Comparison of ENCODE assay signal across 8 cellular contexts in the genomic region with DNA sequence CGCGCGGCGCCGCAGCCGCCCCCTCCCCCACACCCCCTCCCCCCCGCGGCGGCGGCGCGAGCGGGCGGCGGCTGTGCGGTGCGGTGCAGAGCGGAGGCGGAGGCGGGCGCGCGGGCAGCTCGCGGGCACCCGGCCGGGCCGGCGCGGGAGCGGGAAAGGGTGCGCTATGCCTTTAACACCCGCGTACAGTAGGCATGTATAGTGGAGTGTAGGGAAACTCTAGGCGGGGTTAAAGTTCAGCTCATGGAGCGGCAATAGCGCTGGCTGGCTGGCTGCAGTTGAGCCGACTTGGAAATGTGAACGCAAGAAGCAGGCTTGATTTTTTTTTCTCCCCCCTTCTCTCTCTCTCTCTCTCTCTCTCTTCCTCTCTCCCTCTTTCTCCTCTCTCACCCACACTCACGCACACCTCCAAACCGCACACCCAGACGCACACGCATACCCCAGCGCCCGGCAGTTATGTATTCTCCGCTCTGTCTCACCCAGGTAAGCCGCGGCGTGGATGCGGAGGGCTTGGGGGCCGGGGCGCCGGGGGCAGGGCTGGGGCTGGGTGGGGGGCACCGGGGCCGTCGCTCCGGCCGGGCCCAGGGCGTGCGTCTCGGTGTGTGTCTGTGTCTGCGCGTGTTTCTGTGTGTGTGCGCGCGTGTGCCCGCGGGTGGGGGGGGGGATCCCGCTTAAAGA. TPM values are rescaled to one million over a fixed set of nuclear protein-coding genes. Genes with fewer than 3 reads are reported as not detected.
DNase-seq lines count a peak whose midpoint lies in the region; TF ChIP-seq lines count a peak whose summit lies in the region.

NFIA (plus strand) TSS at position 226 of the 678 bp plus-strand sequence.

- intact Hi-C loops in testis (cut with DNase I; ENCODE audit: low total_unique reads), result no loop called here

- H3K27ac ChIP-seq in esophagus (ENCODE audit: low read depth in 2 of 2, low read length in 1 of 2), result peak within 1 kb of the TSS; percentile 89 to 90
- H3K27ac ChIP-seq in testis, result peak within 1 kb of the TSS; percentile 97

- H3K36me3 ChIP-seq in esophagus (ENCODE audit: control insufficient read depth in 2 of 2, insufficient read depth in 2 of 2, low read length in 1 of 2) (no peaks in the 10 kb centered on the region), testis (ENCODE audit: low read depth, missing control alignments) (no peaks in the 10 kb centered on the region)

- H3K27me3 ChIP-seq in esophagus (ENCODE audit: control insufficient read depth in 1 of 2, insufficient read depth in 2 of 2, low read length in 2 of 2), result no peaks in the 10 kb centered on the region
- peaks cover 19% of the 10 kb centered on the region for H3K27me3 ChIP-seq in mononuclear cell (ENCODE audit: insufficient read depth, low read length)
- H3K27me3 ChIP-seq in testis, result no peaks in the 10 kb centered on the region

- 0 to 1% methylated on average over 47 to 59 of the region's 69 CpGs for WGBS in esophagus, 2 donors
- 0 to 1% methylated on average over 29 to 67 of the region's 69 CpGs for WGBS in testis, 2 donors

- TF ChIP-seq CTCF in testis (IDR thresholded peaks at IDR 0.05), result no peak

- H3K4me1 ChIP-seq in esophagus (ENCODE audit: control insufficient read depth in 2 of 2, insufficient read depth in 2 of 2, low read length in 1 of 2) (no peaks in the 10 kb centered on the region), mononuclear cell (ENCODE audit: insufficient read depth, low read length) (peaks cover 44% of the 10 kb centered on the region), testis (peaks cover 40% of the 10 kb centered on the region)

- peak; percentile 45 for DNase-seq in NCI-H1092 treated with DMSO at 0.1 percent for 48 hours (lab: John Stamatoyannopoulos, UW)
- no peak for DNase-seq in NCI-H1092 (lab: John Stamatoyannopoulos, UW)
- peak; percentile 82 for DNase-seq in NCI-H69 (lab: John Stamatoyannopoulos, UW)
- peak; percentile 61 for DNase-seq in activated CD8-positive, alpha-beta memory T cell treated with anti-CD3 and anti-CD28 coated beads, Interleukin-2, amount 50 U/mL, for 48 hours
- peak; percentile 79 for DNase-seq in testis
- DNase-seq in DMS153 (lab: John Stamatoyannopoulos, UW), result no peak

- H3K4me3 ChIP-seq in esophagus (ENCODE audit: low read depth in 1 of 2, low read length in 2 of 2) (peak within 1 kb of the TSS; percentile 93 to 97), mononuclear cell (ENCODE audit: low read length) (peak within 1 kb of the TSS; percentile 59), testis (peak within 1 kb of the TSS; percentile 82 to 91)

- TF ChIP-seq POLR2A in testis (IDR thresholded peaks at IDR 0.05), result no peak

- H3K9me3 ChIP-seq in esophagus (ENCODE audit: control insufficient read depth in 2 of 2, insufficient read depth in 1 of 2, low read depth in 1 of 2, low read length in 1 of 2) (no peaks in the 10 kb centered on the region), mononuclear cell (ENCODE audit: low read depth, low read length) (no peaks in the 10 kb centered on the region), testis (no peaks in the 10 kb centered on the region)

RNA-seq across cellular contexts. Expression of gene NFIA, which starts in this region (rescaled TPM):
- polyA plus RNA-seq in esophagus (10 to 100 TPM in 1 of 2 donors, 1 to 10 TPM in 1; 9.0 to 11.0 TPM), testis (ENCODE audit: insufficient read depth, low read depth, low replicate concordance) (11.6 TPM)
- total RNA-seq in mononuclear cell (3.5 TPM), testis (10 to 100 TPM; 53.5 to 78.9 TPM)

Comparison
In these comparisons a context has a peak if more than half of its experiments do, and no peak if none do; other contexts are left out.
1. RNA of gene NFIA (total RNA-seq): 53.5 to 78.9 TPM in testis; 3.5 TPM in mononuclear cell (single experiment); every median in the first group is over 10 times any median in the second.
2. DNase-seq: peak in NCI-H1092 treated with DMSO at 0.1 percent for 48 hours (single experiment), NCI-H69 (single experiment), activated CD8-positive, alpha-beta memory T cell treated with anti-CD3 and anti-CD28 coated beads, Interleukin-2, amount 50 U/mL, for 48 hours (single experiment) and testis (single experiment); none in NCI-H1092 (single experiment) and DMS153 (single experiment).
3. Peak in every context shown above with its lines, with median percentiles within 50 percentile points of each other: H3K4me3 ChIP-seq.